7 cellular contexts compared by ENCODE assay signal in the genomic region with DNA sequence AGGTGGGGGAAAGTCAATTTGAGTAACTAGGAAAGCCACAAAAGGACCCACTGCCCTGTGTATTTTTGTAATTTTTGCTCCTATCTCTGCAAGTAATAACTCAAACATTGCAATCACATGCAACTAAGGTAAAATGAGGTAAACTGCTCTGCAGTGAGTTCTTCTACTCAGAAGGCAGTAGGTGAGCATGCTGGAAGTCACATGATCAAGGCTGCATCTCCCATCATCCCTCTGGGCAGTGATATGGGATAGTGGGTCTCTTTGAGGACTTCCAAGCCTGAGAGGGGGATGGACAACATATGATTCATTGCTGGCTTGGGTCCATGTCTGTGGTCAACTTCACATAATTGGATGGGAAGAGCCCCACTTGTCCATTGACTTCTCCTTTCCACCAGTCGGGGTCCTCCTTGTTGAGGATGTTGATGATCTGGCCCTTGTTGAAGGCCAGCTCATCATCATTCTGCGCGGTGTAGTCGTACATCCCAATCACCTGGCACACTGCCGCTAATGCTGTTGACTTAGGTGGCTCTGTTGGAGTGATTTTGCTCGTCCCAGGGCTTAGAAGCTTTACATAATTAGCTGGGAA.
DNase-seq lines count a peak whose midpoint lies in the region; FAIRE-seq and TF ChIP-seq lines count a peak whose summit lies in the region.
"Not testable (repeated sequence)": the region's sequence is repeated elsewhere in the genome, so short reads cannot be mapped to it uniquely, and the experiment has no call there.

No MANE protein-coding gene starts in this region.

- not testable (repeated sequence) for H3K4me1 ChIP-seq in keratinocyte (ENCODE audit: control insufficient read depth, extremely low read depth, insufficient read depth, low read length)

- H3K9me1 ChIP-seq in keratinocyte (ENCODE audit: control insufficient read depth, extremely low read depth, insufficient read depth, low read length) = not testable (repeated sequence)

- H3K27ac ChIP-seq in keratinocyte (ENCODE audit: control insufficient read depth, insufficient read depth, low read length) = not testable (repeated sequence)

- not testable (repeated sequence) for H3K79me2 ChIP-seq in keratinocyte (ENCODE audit: control insufficient read depth, insufficient read depth, low read length)

- dilution Hi-C loops in keratinocyte (cut with MboI; ENCODE audit: extremely low pct_ligation_motif_present, low sequenced_read_pairs) = not testable (repeated sequence)

- not testable (repeated sequence) for H3K27me3 ChIP-seq in keratinocyte (ENCODE audit: control insufficient read depth, extremely low read depth, insufficient read depth, low read length)

- DNase-seq in Daoy (ENCODE audit: low read depth) = peak; percentile 69
- peak; percentile 53 for DNase-seq in LHCN-M2 (ENCODE audit: low read depth)
- peak; percentile 20 for DNase-seq in NCI-H2196 treated with DMSO at 0.1 percent for 48 hours (lab: John Stamatoyannopoulos, UW; ENCODE audit: unreplicated experiment)
- DNase-seq in RCC 7860 (ENCODE audit: low spot score) = peak; percentile 51
- peak; percentile 1 for DNase-seq in activated CD4-positive, CD25-positive, alpha-beta regulatory T cell treated with anti-CD3 and anti-CD28 coated beads, Interleukin-2, amount 50 U/mL, for 72 hours
- DNase-seq in choroid plexus epithelial cell (ENCODE audit: low read depth) = peak; percentile 39
- not testable (repeated sequence) for DNase-seq in keratinocyte (ENCODE audit: low read depth, low spot score)

- H3K4me3 ChIP-seq in choroid plexus epithelial cell (ENCODE audit: low read depth, low read length); keratinocyte (ENCODE audit: control insufficient read depth in 2 of 3, extremely low read depth in 1 of 3, insufficient read depth in 2 of 3, low read depth in 1 of 3, low read length in 3 of 3): not testable (repeated sequence)

- H3K4me2 ChIP-seq in keratinocyte (ENCODE audit: control insufficient read depth, extremely low read depth, insufficient read depth, low read depth, low read length) = not testable (repeated sequence)

- H3K9ac ChIP-seq in keratinocyte (ENCODE audit: control insufficient read depth, extremely low read depth, insufficient read depth, low read length) = not testable (repeated sequence)

- TF ChIP-seq CTCF in choroid plexus epithelial cell (conservative IDR thresholded peaks at IDR 0.05; ENCODE audit: low read depth, low read length); keratinocyte (optimal IDR thresholded peaks at IDR 0.05 in 1 of 3, IDR thresholded peaks at IDR 0.05 in 1 of 3, conservative IDR thresholded peaks at IDR 0.05 in 1 of 3; ENCODE audit: extremely low read depth in 1 of 3, insufficient read depth in 2 of 3, low read length in 3 of 3): not testable (repeated sequence)

- FAIRE-seq in RCC 7860 (lab: Jason Lieb, UNC) (peak; percentile 46), keratinocyte (lab: Jason Lieb, UNC) (peak; percentile 74)

- not testable (repeated sequence) for H4K20me1 ChIP-seq in keratinocyte (ENCODE audit: control insufficient read depth, extremely low read depth, insufficient read depth, low read length)

- not testable (repeated sequence) for H3K9me3 ChIP-seq in keratinocyte (ENCODE audit: control insufficient read depth, low read depth, low read length)

- not testable (repeated sequence) for H3K36me3 ChIP-seq in keratinocyte (ENCODE audit: control insufficient read depth in 2 of 2, extremely low read depth in 1 of 2, insufficient read depth in 2 of 2, low read length in 2 of 2)

- not testable (repeated sequence) for H2AFZ ChIP-seq in keratinocyte (ENCODE audit: control insufficient read depth, low read length)
